ENCODE assay signal across 9 cellular contexts in the genomic region with DNA sequence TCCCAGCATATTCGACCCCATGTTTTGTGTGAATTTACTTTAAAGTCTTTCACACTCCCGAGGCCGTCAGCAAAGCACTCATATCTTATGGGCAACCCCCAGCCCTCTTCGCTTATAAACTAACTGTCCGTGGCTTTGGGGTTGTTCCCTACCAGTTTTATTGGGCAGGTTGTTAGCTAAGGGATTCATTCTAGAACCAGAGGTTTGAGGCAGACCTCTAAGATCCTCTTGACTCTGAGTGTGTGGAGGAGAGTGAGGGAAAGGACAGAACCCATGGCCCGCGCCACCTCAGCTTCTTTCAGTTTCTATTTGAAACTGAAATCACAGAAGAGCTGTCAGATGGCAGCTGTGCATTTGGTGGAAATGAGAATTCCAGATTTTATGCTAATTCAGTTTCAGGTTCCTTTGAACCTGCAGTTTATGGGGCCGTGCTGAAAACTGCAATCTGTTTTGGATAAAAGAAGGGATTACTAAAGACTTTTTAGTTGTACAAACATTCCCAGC.
DNase-seq lines count a peak whose midpoint lies in the region; ATAC-seq and TF ChIP-seq lines count a peak whose summit lies in the region.
"Had no signal": no experiment of that assay in that cellular context is flagged by ENCODE, and none has a peak within 500 bp of the region (broad histone marks: within the 10 kb centered on the region; RNA-seq: fewer than 3 reads in every experiment).

No MANE protein-coding gene starts in this region.

- DNase-seq in hepatic stellate cell (ENCODE audit: low spot score), result no peak
- no peak for DNase-seq in esophagus squamous epithelium (lab: John Stamatoyannopoulos, UW)
- DNase-seq in occipital lobe (lab: John Stamatoyannopoulos, UW), result no peak

- 16% methylated on average over 8 of the region's 8 CpGs for whole genome bisulfite sequencing in HUES64
- WGBS in esophagus squamous epithelium, 2 donors, result 44 to 67% methylated on average over 8 of the region's 8 CpGs

- intact Hi-C loops in esophagus squamous epithelium (cut with DNase I), result no loop called here

- H3K9me3 ChIP-seq in HUES64 (ENCODE audit: insufficient read depth, low read depth, low read length) (no peaks in the 10 kb centered on the region), iPS-18a (ENCODE audit: control insufficient read depth, low read depth, low read length) (no peaks in the 10 kb centered on the region), esophagus squamous epithelium (no peaks in the 10 kb centered on the region)

- H3K27me3 ChIP-seq in HUES64 (ENCODE audit: insufficient read depth, low read length) (peaks cover 87% of the 10 kb centered on the region), iPS-18a (ENCODE audit: control insufficient read depth, insufficient read depth, low read length) (peaks cover 71% of the 10 kb centered on the region), esophagus squamous epithelium (no peaks in the 10 kb centered on the region)

- TF ChIP-seq POLR2A in esophagus squamous epithelium (IDR thresholded peaks at IDR 0.05), result no peak

- H3K4me3 ChIP-seq in HUES64 (ENCODE audit: low read length) (peak overlapping the region; percentile 15; the same call in 1 of the 2 replicates), iPS-18a (ENCODE audit: low read length) (peak overlapping the region; percentile 34), esophagus squamous epithelium (peak overlapping the region in 1 of 4 donors; percentile 37)
- H3K4me3 ChIP-seq: lung had no signal

- H3K36me3 ChIP-seq in HUES64 (ENCODE audit: insufficient read depth, low read length) (no peaks in the 10 kb centered on the region), iPS-18a (ENCODE audit: control insufficient read depth, low read depth, low read length) (no peaks in the 10 kb centered on the region), esophagus squamous epithelium (no peaks in the 10 kb centered on the region)

- no peak overlapping the region for H3K27ac ChIP-seq in HUES64 (ENCODE audit: low read depth, low read length)
- H3K27ac ChIP-seq in iPS-18a (ENCODE audit: low read length), result no peak overlapping the region
- H3K27ac ChIP-seq in esophagus squamous epithelium, result peak overlapping the region in 1 of 4 donors; percentile 25

- peaks cover 31% of the 10 kb centered on the region for H3K4me1 ChIP-seq in HUES64 (ENCODE audit: insufficient read depth, low read length)
- peaks cover 26% of the 10 kb centered on the region for H3K4me1 ChIP-seq in iPS-18a (ENCODE audit: control insufficient read depth, low read depth, low read length)
- peaks cover 0 to 12% (median 0%) of the 10 kb centered on the region in 3 donors for H3K4me1 ChIP-seq in esophagus squamous epithelium

- H3K9ac ChIP-seq in HUES64 (ENCODE audit: low read depth, low read length) (no peak overlapping the region), iPS-18a (ENCODE audit: low read length) (no peak overlapping the region)

- no peak for TF ChIP-seq CTCF in esophagus squamous epithelium (IDR thresholded peaks at IDR 0.05)

- ATAC-seq in GM18502 (IDR thresholded peaks at IDR 0.05; ENCODE audit: poor library complexity, unreplicated experiment) (peak; percentile 93), GM21528 (IDR thresholded peaks at IDR 0.05; ENCODE audit: low FRiP score, unreplicated experiment) (peak; percentile 79), HG03139 (IDR thresholded peaks at IDR 0.05; ENCODE audit: unreplicated experiment) (no peak)
